Comparison of ENCODE assay signal across 1 cellular context in the genomic region with DNA sequence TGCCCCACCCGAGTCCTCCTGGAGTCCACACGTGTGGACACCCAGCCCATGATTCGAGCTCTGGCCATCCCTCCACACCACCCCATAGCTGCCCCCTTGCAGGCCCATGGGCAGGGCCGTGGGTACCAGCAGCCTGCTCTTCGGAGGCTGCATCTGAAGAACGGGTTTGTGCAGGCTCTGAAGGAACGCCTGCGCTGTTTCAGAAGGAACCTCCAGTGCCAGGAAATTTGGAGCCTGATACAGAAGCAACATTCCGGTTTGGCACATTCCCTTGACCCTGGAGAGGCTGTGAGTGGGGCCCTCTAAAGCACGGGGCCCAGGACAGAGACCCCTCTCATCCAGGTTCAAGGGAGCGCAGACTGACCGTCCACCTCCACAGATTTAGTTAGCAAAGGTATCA.
TF ChIP-seq lines count a peak whose summit lies in the region.

No MANE protein-coding gene starts in this region.

TF ChIP-seq in SK-N-SH treated with all-trans-retinoic acid at 6 μM for 48 hours, 23 proteins besides CTCF, POLR2A, EP300 and RAD21 (continued from another document):
- TF ChIP-seq, protein P1, sequence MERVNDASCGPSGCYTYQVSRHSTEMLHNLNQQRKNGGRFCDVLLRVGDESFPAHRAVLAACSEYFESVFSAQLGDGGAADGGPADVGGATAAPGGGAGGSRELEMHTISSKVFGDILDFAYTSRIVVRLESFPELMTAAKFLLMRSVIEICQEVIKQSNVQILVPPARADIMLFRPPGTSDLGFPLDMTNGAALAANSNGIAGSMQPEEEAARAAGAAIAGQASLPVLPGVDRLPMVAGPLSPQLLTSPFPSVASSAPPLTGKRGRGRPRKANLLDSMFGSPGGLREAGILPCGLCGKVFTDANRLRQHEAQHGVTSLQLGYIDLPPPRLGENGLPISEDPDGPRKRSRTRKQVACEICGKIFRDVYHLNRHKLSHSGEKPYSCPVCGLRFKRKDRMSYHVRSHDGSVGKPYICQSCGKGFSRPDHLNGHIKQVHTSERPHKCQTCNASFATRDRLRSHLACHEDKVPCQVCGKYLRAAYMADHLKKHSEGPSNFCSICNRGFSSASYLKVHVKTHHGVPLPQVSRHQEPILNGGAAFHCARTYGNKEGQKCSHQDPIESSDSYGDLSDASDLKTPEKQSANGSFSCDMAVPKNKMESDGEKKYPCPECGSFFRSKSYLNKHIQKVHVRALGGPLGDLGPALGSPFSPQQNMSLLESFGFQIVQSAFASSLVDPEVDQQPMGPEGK (CRISPR knock-in tag; IDR thresholded peaks at IDR 0.05; ENCODE audit: borderline replicate concordance), result no peak
- TF ChIP-seq ZC3H10 (CRISPR knock-in tag; IDR thresholded peaks at IDR 0.05), result no peak
- no peak for TF ChIP-seq ESRRG (CRISPR knock-in tag; IDR thresholded peaks at IDR 0.05)
TF ChIP-seq in SK-N-SH treated with all-trans-retinoic acid at 6 μM for 48 hours: peak in this region for 0.
